ENCODE assay signal across 20 cellular contexts in genomic region chr15:93986400-93986984, GRCh38.
"Had no signal": no experiment of that assay in that cellular context is flagged by ENCODE, and none has a peak within 500 bp of the region (broad histone marks: within the 10 kb centered on the region; RNA-seq: fewer than 3 reads in every experiment).

No MANE protein-coding gene starts in this region.

- DNase-seq: activated CD4-positive, CD25-positive, alpha-beta regulatory T cell treated with anti-CD3 and anti-CD28 coated beads, Interleukin-2, amount 50 U/mL, for 72 hours; activated T-cell treated with anti-CD3 and anti-CD28 coated beads, Interleukin-2, amount 50 U/mL, for 24 hours; anterior cingulate cortex; brain microvascular endothelial cell; caudate nucleus; dermis blood vessel endothelial cell; esophagus squamous epithelium; left lung; retina; sigmoid colon; stimulated activated naive B cell treated with anti-CD40 and anti-IgM and Interleukin-4, amounts not matched to agents 10 μg/mL and 1 μg/mL and 100 μg/mL, for 72 hours; trophoblast cell; WERI-Rb-1 had no signal

- H3K4me3 ChIP-seq: esophagus squamous epithelium, left lung, sigmoid colon, vagina had no signal

- H3K36me3 Mint-ChIP-seq: naive thymus-derived CD4-positive, alpha-beta T cell; stimulated activated naive B cell treated with anti-CD40 and anti-IgM and Interleukin-4, amounts not matched to agents 10 μg/mL and 1 μg/mL and 100 μg/mL, for 72 hours; T-cell had no signal

- H3K27me3 Mint-ChIP-seq: activated T-cell treated with anti-CD3 and anti-CD28 coated beads, Interleukin-2, amount 50 U/mL, for 24 hours had no signal

- ATAC-seq: left lung; stimulated activated naive B cell treated with anti-CD40 and anti-IgM and Interleukin-4, amounts not matched to agents 10 μg/mL and 1 μg/mL and 100 μg/mL, for 72 hours had no signal

- H3K27ac ChIP-seq: brain microvascular endothelial cell, left lung, sigmoid colon, vagina, WERI-Rb-1 had no signal

- H3K9me3 Mint-ChIP-seq: activated T-cell treated with anti-CD3 and anti-CD28 coated beads, Interleukin-2, amount 50 U/mL, for 24 hours; naive thymus-derived CD4-positive, alpha-beta T cell; stimulated activated naive B cell treated with anti-CD40 and anti-IgM and Interleukin-4, amounts not matched to agents 10 μg/mL and 1 μg/mL and 100 μg/mL, for 72 hours; T-cell had no signal

- H3K9me3 ChIP-seq: esophagus squamous epithelium, left lung, sigmoid colon, vagina had no signal

- H3K4me1 ChIP-seq: left lung had no signal

- H3K36me3 ChIP-seq: brain microvascular endothelial cell, esophagus squamous epithelium, left lung, sigmoid colon, vagina, WERI-Rb-1 had no signal

- FAIRE-seq: TTC549 had no signal

- H3K27me3 ChIP-seq: brain microvascular endothelial cell, esophagus squamous epithelium, left lung, sigmoid colon, vagina had no signal

- H3K27ac Mint-ChIP-seq: activated CD4-positive, alpha-beta T cell treated with anti-CD3 and anti-CD28 coated beads, Interleukin-2, amount 10 ng/mL, durations not matched to agents 7 days and 5 days; activated naive CD4-positive, alpha-beta T cell treated with anti-CD3 and anti-CD28 coated beads for 36 hours; progenitor cell of endocrine pancreas; stimulated activated naive B cell treated with anti-CD40 and anti-IgM and Interleukin-4, amounts not matched to agents 10 μg/mL and 1 μg/mL and 100 μg/mL, for 72 hours; T-cell had no signal

- H3K4me3 Mint-ChIP-seq: activated CD4-positive, alpha-beta T cell treated with anti-CD3 and anti-CD28 coated beads, Interleukin-2, amount 10 ng/mL, durations not matched to agents 7 days and 5 days; activated naive CD4-positive, alpha-beta T cell treated with anti-CD3 and anti-CD28 coated beads for 36 hours; activated T-cell treated with anti-CD3 and anti-CD28 coated beads, Interleukin-2, amount 50 U/mL, for 24 hours; stimulated activated naive B cell treated with anti-CD40 and anti-IgM and Interleukin-4, amounts not matched to agents 10 μg/mL and 1 μg/mL and 100 μg/mL, for 72 hours had no signal
